15 cellular contexts compared by ENCODE assay signal in the genomic region with DNA sequence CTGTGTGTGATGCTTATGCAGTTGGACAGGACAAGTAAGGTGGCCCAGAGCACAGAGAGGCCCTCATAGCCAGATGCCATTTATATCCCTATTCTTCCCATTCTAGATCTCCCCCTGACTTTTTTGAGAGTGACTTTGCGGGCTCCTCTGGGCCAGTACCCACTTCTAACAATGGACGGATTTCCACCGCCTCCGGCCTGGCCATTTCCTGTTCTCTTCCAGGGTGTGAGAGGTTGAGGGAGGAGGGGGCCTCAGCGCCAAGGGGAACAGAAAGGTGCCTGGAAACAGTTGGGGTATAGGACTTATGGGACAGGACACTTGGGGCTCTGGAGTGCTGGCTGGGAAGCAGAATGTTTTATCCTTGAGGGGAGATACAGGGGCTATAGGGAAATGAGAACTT. TPM values are rescaled to one million over a fixed set of nuclear protein-coding genes. Genes with fewer than 3 reads are reported as not detected.
DNase-seq lines count a peak whose midpoint lies in the region; ATAC-seq, FAIRE-seq and TF ChIP-seq lines count a peak whose summit lies in the region.
"Had no signal": no experiment of that assay in that cellular context is flagged by ENCODE, and none has a peak within 500 bp of the region (broad histone marks: within the 10 kb centered on the region; RNA-seq: fewer than 3 reads in every experiment).

No MANE protein-coding gene starts in this region.

- peaks cover 6% of the 10 kb centered on the region for H3K9me3 ChIP-seq in A673 (ENCODE audit: low read depth, low read length, poor library complexity, severe bottlenecking)
- H3K9me3 ChIP-seq in HUES64 (ENCODE audit: insufficient read depth, low read depth, low read length): peaks cover 9% of the 10 kb centered on the region
- H3K9me3 ChIP-seq in endothelial cell of umbilical vein (replicated peaks; ENCODE audit: control insufficient read depth, insufficient read depth, low read length): no peaks in the 10 kb centered on the region
- no peaks in the 10 kb centered on the region for H3K9me3 ChIP-seq in neural cell (ENCODE audit: low read length)

- peak; percentile 70 for TF ChIP-seq POLR2A in endothelial cell of umbilical vein (IDR thresholded peaks at IDR 0.05; ENCODE audit: low read depth, low read length)

- H3K36me3 ChIP-seq in A673 (ENCODE audit: insufficient read depth, low read length, poor library complexity, severe bottlenecking) (peaks cover 47% of the 10 kb centered on the region), HUES64 (ENCODE audit: insufficient read depth, low read length) (peaks cover 55% of the 10 kb centered on the region), endothelial cell of umbilical vein (ENCODE audit: control insufficient read depth in 2 of 2, extremely low read depth in 1 of 2, insufficient read depth in 2 of 2, low read length in 2 of 2) (peaks cover 29 to 37% of the 10 kb centered on the region in 2 experiments), neural cell (ENCODE audit: insufficient read depth, low read length) (no peaks in the 10 kb centered on the region)

- DNase-seq in A673 (ENCODE audit: low spot score) (no peak), endothelial cell of umbilical vein (ENCODE audit: low read depth, low spot score) (peak; percentile 77), left lobe of liver (ENCODE audit: low spot score) (no peak), anterior cingulate cortex (lab: John Stamatoyannopoulos, UW) (no peak)
- DNase-seq in activated effector memory CD4-positive, alpha-beta T cell treated with anti-CD3 and anti-CD28 coated beads, Interleukin-2, amount 50 U/mL, for 16 hours: no peak
- DNase-seq: activated CD4-positive, alpha-beta memory T cell treated with anti-CD3 and anti-CD28 coated beads, Interleukin-2, amount 10 ng/mL, durations not matched to agents 7 days and 5 days; NCI-H1436 treated with DMSO at 0.1 percent for 48 hours; NCI-H748 treated with DMSO at 0.1 percent for 48 hours had no signal

- no peak overlapping the region for H3K9ac ChIP-seq in HUES64 (ENCODE audit: low read depth, low read length)
- H3K9ac ChIP-seq in endothelial cell of umbilical vein (replicated peaks; ENCODE audit: extremely low read depth, insufficient read depth, low read length): peak overlapping the region; percentile 93
- H3K9ac ChIP-seq in neural cell (ENCODE audit: low read length): peak overlapping the region; percentile 98

- H3K27me3 ChIP-seq in A673 (replicated peaks; ENCODE audit: insufficient read depth, low read depth, low read length, poor library complexity) (no peaks in the 10 kb centered on the region), HUES64 (ENCODE audit: insufficient read depth, low read length) (peaks cover 10% of the 10 kb centered on the region), endothelial cell of umbilical vein (ENCODE audit: control insufficient read depth in 2 of 2, insufficient read depth in 2 of 2, low read length in 2 of 2) (no peaks in the 10 kb centered on the region), neural cell (ENCODE audit: insufficient read depth, low read depth, low read length) (no peaks in the 10 kb centered on the region)

- TF ChIP-seq EP300 in neural cell (conservative IDR thresholded peaks at IDR 0.05; ENCODE audit: poor library complexity, severe bottlenecking): no peak

- no TSS peak for BruUV-seq in A673 (replicated peaks; lab: Mats Ljungman, UMichigan)
- BruUV-seq in endothelial cell of umbilical vein (replicated peaks; lab: Mats Ljungman, UMichigan): no TSS peak

- H3K4me1 ChIP-seq in A673 (ENCODE audit: insufficient read depth, low read length, poor library complexity, severe bottlenecking) (peaks cover 16% of the 10 kb centered on the region), HUES64 (ENCODE audit: insufficient read depth, low read length) (peaks cover 26% of the 10 kb centered on the region), endothelial cell of umbilical vein (ENCODE audit: control insufficient read depth, extremely low read depth, insufficient read depth, low read length) (peaks cover 47% of the 10 kb centered on the region)

- WGBS in HUES64: 86% methylated on average over 5 of the region's 5 CpGs

- dilution Hi-C loops in endothelial cell of umbilical vein (cut with MboI; ENCODE audit: extremely low pct_ligation_motif_present, low sequenced_read_pairs): no loop called here

- H3K27ac ChIP-seq in A673 (ENCODE audit: low read depth, low read length, poor library complexity, severe bottlenecking) (peak overlapping the region; percentile 44), HUES64 (ENCODE audit: low read depth, low read length) (no peak overlapping the region), endothelial cell of umbilical vein (ENCODE audit: insufficient read depth, low read depth, low read length) (peak overlapping the region; percentile 81), neural cell (ENCODE audit: low read length) (no peak overlapping the region)
- H3K27ac ChIP-seq: C4-2B, epithelial cell of prostate had no signal

- no peaks in the 10 kb centered on the region for H3K9me2 ChIP-seq in neural cell (ENCODE audit: insufficient read depth, low read length)

- peak; percentile 70 for FAIRE-seq in endothelial cell of umbilical vein (lab: Jason Lieb, UNC)
- FAIRE-seq: HTR-8/SVneo, urothelium cell line had no signal

- H3K79me2 ChIP-seq in endothelial cell of umbilical vein (ENCODE audit: control insufficient read depth, insufficient read depth, low read length) (peaks cover 67% of the 10 kb centered on the region), neural cell (replicated peaks; ENCODE audit: insufficient read depth, low read length) (peaks cover 41% of the 10 kb centered on the region)

- CTCF ChIA-PET in A673 (lab: Charles Lee): no interaction called here
- CTCF ChIA-PET in endothelial cell of umbilical vein (lab: Charles Lee): interaction anchor here (0.6 to 2.8 kb wide), 3 partner anchors 16 to 168 kb away, joined by 3 to 14 read pairs (median 3); a partner anchor contains a TSS

- no peak for ATAC-seq in GM18519 (IDR thresholded peaks at IDR 0.05; ENCODE audit: low FRiP score, unreplicated experiment)
- no peak for ATAC-seq in left lobe of liver

- no peaks in the 10 kb centered on the region for H3K9me1 ChIP-seq in endothelial cell of umbilical vein (replicated peaks; ENCODE audit: control insufficient read depth, extremely low read depth, insufficient read depth, low read length)

- TF ChIP-seq CTCF in A673 (conservative IDR thresholded peaks at IDR 0.05; ENCODE audit: low read depth, low read length) (no peak), endothelial cell of umbilical vein (IDR thresholded peaks at IDR 0.05; ENCODE audit: extremely low read depth in 1 of 2, insufficient read depth in 1 of 2, low read depth in 1 of 2, low read length in 2 of 2) (no peak), neural cell (IDR thresholded peaks at IDR 0.05; ENCODE audit: poor library complexity, severe bottlenecking) (no peak)

- POLR2A ChIA-PET in A673 (lab: Charles Lee; ENCODE audit: low non-redundant PET) (no interaction called here), endothelial cell of umbilical vein (lab: Charles Lee) (no interaction called here)

- no peak for TF ChIP-seq RAD21 in neural cell (conservative IDR thresholded peaks at IDR 0.05)

- H2AFZ ChIP-seq in endothelial cell of umbilical vein (ENCODE audit: low read depth, low read length): no peak overlapping the region
- H2AFZ ChIP-seq in neural cell (ENCODE audit: low read depth, low read length): no peak overlapping the region

- H3K4me2 ChIP-seq in endothelial cell of umbilical vein (ENCODE audit: insufficient read depth, low read length) (peak overlapping the region; percentile 98), neural cell (ENCODE audit: low read length) (no peak overlapping the region)

- H3K4me3 ChIP-seq in A673 (ENCODE audit: low read depth, low read length, poor library complexity, severe bottlenecking) (no peak overlapping the region), HUES64 (ENCODE audit: low read length) (peak overlapping the region; percentile 78; the same call in 1 of the 2 replicates), endothelial cell of umbilical vein (replicated peaks in 1 of 3; ENCODE audit: insufficient read depth in 1 of 3, low read depth in 1 of 3, low read length in 3 of 3) (peak overlapping the region in 2 of 3 experiments; percentile 79 to 94), neural cell (ENCODE audit: low read length) (peak overlapping the region; percentile 99)

- H4K20me1 ChIP-seq in endothelial cell of umbilical vein (replicated peaks; ENCODE audit: control insufficient read depth, extremely low read depth, insufficient read depth, low read length) (no peaks in the 10 kb centered on the region), neural cell (ENCODE audit: insufficient read depth) (peaks cover 12% of the 10 kb centered on the region)

- H3F3A ChIP-seq in neural cell (ENCODE audit: insufficient read depth, low read length, poor library complexity, severe bottlenecking): no peaks in the 10 kb centered on the region

- intact Hi-C loops in A673 (cut with micrococcal nuclease; ENCODE audit: unreplicated experiment): no loop called here
- intact Hi-C loops in endothelial cell of umbilical vein (cut with micrococcal nuclease): loop anchor here (5.0 kb wide), 1 partner anchor 185 kb away; a partner anchor contains a TSS

RNA-seq across cellular contexts. Expression of a gene that starts 3.4 kb away (rescaled TPM):
- 49.9 and 50.2 TPM in 2 replicates for total RNA-seq in A673 (2021)
- 21.2 TPM for polyA plus RNA-seq in HUES64 (2013, experiment 1 of 2)
- 21.2 TPM for polyA plus RNA-seq in HUES64 (2013, experiment 2 of 2)
- 112 and 114 TPM in 2 replicates for total RNA-seq in endothelial cell of umbilical vein
- 52.8 and 57.5 TPM in 2 replicates for polyA plus RNA-seq in endothelial cell of umbilical vein
- polyA plus RNA-seq in endothelial cell of umbilical vein (2011; cell fraction: cytosol; rRNA removed): 31.8 and 41.7 TPM in 2 replicates
- polyA plus RNA-seq in endothelial cell of umbilical vein (2011; cell fraction: nucleus; rRNA removed): 179 and 192 TPM in 2 replicates
- polyA plus RNA-seq in endothelial cell of umbilical vein (2012): 44.4 and 50.9 TPM in 2 replicates
- 71.1 and 77.2 TPM in 2 replicates for polyA minus RNA-seq in endothelial cell of umbilical vein
- 15.8 TPM for polyA minus RNA-seq in endothelial cell of umbilical vein (2011; cell fraction: cytosol; rRNA and poly(A)+ RNA removed)
- 63.8 and 70.5 TPM in 2 replicates for polyA minus RNA-seq in endothelial cell of umbilical vein (2011; cell fraction: nucleus; rRNA and poly(A)+ RNA removed)
- polyA plus RNA-seq in neural cell: 62.7 and 65.5 TPM in 2 replicates
- polyA minus RNA-seq in neural cell: 80.5 and 98.6 TPM in 2 replicates
- total RNA-seq in left lobe of liver: 21.1 TPM

RNA-seq across cellular contexts. Expression of a gene that starts 15.2 kb away (rescaled TPM):
- 48.3 and 52.7 TPM in 2 replicates for total RNA-seq in A673 (2021)
- 61.8 TPM for polyA plus RNA-seq in HUES64 (2013, experiment 1 of 2)
- polyA plus RNA-seq in HUES64 (2013, experiment 2 of 2): 82.6 TPM
- total RNA-seq in endothelial cell of umbilical vein: 99.4 and 110 TPM in 2 replicates
- 182 and 201 TPM in 2 replicates for polyA plus RNA-seq in endothelial cell of umbilical vein
- 108 and 128 TPM in 2 replicates for polyA plus RNA-seq in endothelial cell of umbilical vein (2011; cell fraction: cytosol; rRNA removed)
- polyA plus RNA-seq in endothelial cell of umbilical vein (2011; cell fraction: nucleus; rRNA removed): 182 and 187 TPM in 2 replicates
- polyA plus RNA-seq in endothelial cell of umbilical vein (2012): 101 and 131 TPM in 2 replicates
- polyA minus RNA-seq in endothelial cell of umbilical vein: 76.4 and 77.6 TPM in 2 replicates
- polyA minus RNA-seq in endothelial cell of umbilical vein (2011; cell fraction: cytosol; rRNA and poly(A)+ RNA removed): 22.7 TPM
- polyA minus RNA-seq in endothelial cell of umbilical vein (2011; cell fraction: nucleus; rRNA and poly(A)+ RNA removed): 29.9 and 34.0 TPM in 2 replicates
- 154 and 157 TPM in 2 replicates for polyA plus RNA-seq in neural cell
- polyA minus RNA-seq in neural cell: 40.6 and 42.4 TPM in 2 replicates
- 71.0 TPM for total RNA-seq in left lobe of liver

RNA-seq across cellular contexts. Expression of a gene that starts 18.4 kb away (rescaled TPM):
- total RNA-seq in A673 (2021) (29.7 and 33.2 TPM in 2 replicates), endothelial cell of umbilical vein (8.6 and 8.7 TPM in 2 replicates), left lobe of liver (9.2 TPM)
- polyA plus RNA-seq in HUES64 (2013, experiment 1 of 2): 14.5 TPM
- 14.4 TPM for polyA plus RNA-seq in HUES64 (2013, experiment 2 of 2)
- polyA plus RNA-seq in endothelial cell of umbilical vein (6.7 and 7.2 TPM in 2 replicates), neural cell (51.2 and 65.4 TPM in 2 replicates)
- polyA plus RNA-seq in endothelial cell of umbilical vein (2011; cell fraction: cytosol; rRNA removed): 8.2 and 8.8 TPM in 2 replicates
- 3.6 and 5.0 TPM in 2 replicates for polyA plus RNA-seq in endothelial cell of umbilical vein (2011; cell fraction: nucleus; rRNA removed)
- polyA plus RNA-seq in endothelial cell of umbilical vein (2012): 5.0 and 6.0 TPM in 2 replicates
- polyA minus RNA-seq in endothelial cell of umbilical vein (1.5 and 2.9 TPM in 2 replicates), neural cell (29.2 and 30.9 TPM in 2 replicates)
- 14.5 TPM for polyA minus RNA-seq in endothelial cell of umbilical vein (2011; cell fraction: cytosol; rRNA and poly(A)+ RNA removed)
- 0.96 and 1.9 TPM in 2 replicates for polyA minus RNA-seq in endothelial cell of umbilical vein (2011; cell fraction: nucleus; rRNA and poly(A)+ RNA removed)

RNA-seq across cellular contexts. Expression of a gene that starts 19.0 kb away (rescaled TPM):
- total RNA-seq in A673 (2021) (115 and 120 TPM in 2 replicates), endothelial cell of umbilical vein (76.4 and 84.1 TPM in 2 replicates), left lobe of liver (34.7 TPM)
- polyA plus RNA-seq in HUES64 (2013, experiment 1 of 2): 87.9 TPM
- 90.7 TPM for polyA plus RNA-seq in HUES64 (2013, experiment 2 of 2)
- polyA plus RNA-seq in endothelial cell of umbilical vein (41.7 and 42.7 TPM in 2 replicates), neural cell (106 and 130 TPM in 2 replicates)
- 41.6 and 53.4 TPM in 2 replicates for polyA plus RNA-seq in endothelial cell of umbilical vein (2011; cell fraction: cytosol; rRNA removed)
- 53.2 and 82.2 TPM in 2 replicates for polyA plus RNA-seq in endothelial cell of umbilical vein (2011; cell fraction: nucleus; rRNA removed)
- polyA plus RNA-seq in endothelial cell of umbilical vein (2012): 48.9 and 55.5 TPM in 2 replicates
- polyA minus RNA-seq in endothelial cell of umbilical vein (15.1 and 15.5 TPM in 2 replicates), neural cell (46.5 and 50.9 TPM in 2 replicates)
- polyA minus RNA-seq in endothelial cell of umbilical vein (2011; cell fraction: cytosol; rRNA and poly(A)+ RNA removed): 23.2 TPM
- 5.2 and 13.4 TPM in 2 replicates for polyA minus RNA-seq in endothelial cell of umbilical vein (2011; cell fraction: nucleus; rRNA and poly(A)+ RNA removed)

RNA-seq across cellular contexts. Expression of a gene that starts 33.8 kb away (rescaled TPM):
- 3.2 and 5.4 TPM in 2 replicates for total RNA-seq in A673 (2021)
- polyA plus RNA-seq in HUES64 (2013, experiment 1 of 2): 3.3 TPM
- 3.7 TPM for polyA plus RNA-seq in HUES64 (2013, experiment 2 of 2)
- total RNA-seq in endothelial cell of umbilical vein: 0.58 and 0.60 TPM in 2 replicates
- polyA plus RNA-seq in endothelial cell of umbilical vein: 0.63 and 1.1 TPM in 2 replicates
- 0.12 and 0.28 TPM in 2 replicates for polyA plus RNA-seq in endothelial cell of umbilical vein (2011; cell fraction: cytosol; rRNA removed)
- 4.5 and 4.6 TPM in 2 replicates for polyA plus RNA-seq in endothelial cell of umbilical vein (2011; cell fraction: nucleus; rRNA removed)
- polyA plus RNA-seq in endothelial cell of umbilical vein (2012): 0.46 TPM in 1 of 2 replicates, not detected in the other
- 0.25 and 0.34 TPM in 2 replicates for polyA minus RNA-seq in endothelial cell of umbilical vein
- not detected for polyA minus RNA-seq in endothelial cell of umbilical vein (2011; cell fraction: cytosol; rRNA and poly(A)+ RNA removed)
- polyA minus RNA-seq in endothelial cell of umbilical vein (2011; cell fraction: nucleus; rRNA and poly(A)+ RNA removed): 0.82 TPM in 2 replicates
- polyA plus RNA-seq in neural cell: 7.3 and 8.5 TPM in 2 replicates
- 3.1 and 4.4 TPM in 2 replicates for polyA minus RNA-seq in neural cell
- total RNA-seq in left lobe of liver: 0.15 TPM
- total RNA-seq: activated CD4-positive, alpha-beta memory T cell treated with anti-CD3 and anti-CD28 coated beads, Interleukin-2, amount 10 ng/mL, durations not matched to agents 7 days and 5 days had no signal

Comparison
In these comparisons a context has a peak if more than half of its experiments do, and no peak if none do; other contexts are left out.
1. H3K27ac ChIP-seq: peak in A673 (single experiment) and endothelial cell of umbilical vein (single experiment); none in HUES64 (single experiment) and neural cell (single experiment).